Comparison of ENCODE assay signal across 1 cellular context in genomic region chr1:62423580-62424242, GRCh38.
TF ChIP-seq lines count a peak whose summit lies in the region.

No MANE protein-coding gene starts in this region.

TF ChIP-seq in HepG2, 621 proteins besides CTCF, POLR2A, EP300 and RAD21 (continued from another document and continues in another):
- TF ChIP-seq TRIM22 (IDR thresholded peaks at IDR 0.05) (no peak), CBX1 (IDR thresholded peaks at IDR 0.05; ENCODE audit: low read depth) (peak; percentile 48), PITX1 (CRISPR knock-in tag; IDR thresholded peaks at IDR 0.05) (peak; percentile 90), ZNF670 (CRISPR knock-in tag; IDR thresholded peaks at IDR 0.05; ENCODE audit: borderline replicate concordance) (no peak), SAFB2 (CRISPR knock-in tag; IDR thresholded peaks at IDR 0.05; ENCODE audit: borderline replicate concordance, low read depth) (no peak), ZNF567 (CRISPR knock-in tag; IDR thresholded peaks at IDR 0.05; ENCODE audit: borderline replicate concordance) (no peak), MTA1 (CRISPR knock-in tag; IDR thresholded peaks at IDR 0.05; ENCODE audit: borderline replicate concordance) (peak; percentile 74), ZNF276 (CRISPR knock-in tag; IDR thresholded peaks at IDR 0.05; ENCODE audit: low read depth) (0 out of 2 replicates have a peak, but pooled peaks have one; percentile 65), ZNF468 (CRISPR knock-in tag; IDR thresholded peaks at IDR 0.05) (no peak), EED (CRISPR knock-in tag; IDR thresholded peaks at IDR 0.05) (no peak), STAT5B (CRISPR knock-in tag; IDR thresholded peaks at IDR 0.05) (no peak), PPARG (CRISPR knock-in tag; conservative IDR thresholded peaks at IDR 0.05) (no peak), NCOA5 (CRISPR knock-in tag; IDR thresholded peaks at IDR 0.05) (no peak), ZNF207 (IDR thresholded peaks at IDR 0.05; ENCODE audit: borderline replicate concordance) (no peak), ZIK1 (CRISPR knock-in tag; IDR thresholded peaks at IDR 0.05; ENCODE audit: borderline replicate concordance, low read depth) (no peak), ZMAT3 (CRISPR knock-in tag; conservative IDR thresholded peaks at IDR 0.05) (0 out of 2 replicates have a peak, but pooled peaks have one; percentile 54), ZNF530 (CRISPR knock-in tag; IDR thresholded peaks at IDR 0.05; ENCODE audit: low read depth) (no peak), HMG20B (CRISPR knock-in tag; conservative IDR thresholded peaks at IDR 0.05) (0 out of 2 replicates have a peak, but pooled peaks have one; percentile 61), MLXIP (CRISPR knock-in tag; IDR thresholded peaks at IDR 0.05; ENCODE audit: borderline replicate concordance) (peak; percentile 73; the same call in 1 of the 2 replicates), ATF4 (CRISPR knock-in tag; IDR thresholded peaks at IDR 0.05) (peak; percentile 86 to 99), ZNF318 (CRISPR knock-in tag; IDR thresholded peaks at IDR 0.05) (no peak), SOX13 (IDR thresholded peaks at IDR 0.05) (no peak), SOX13 (CRISPR knock-in tag; conservative IDR thresholded peaks at IDR 0.05 in 1 of 2, IDR thresholded peaks at IDR 0.05 in 1 of 2) (peak in 1 of 2 experiments; percentile 75; a peak in 2 of 4 replicates), ZBTB7B (CRISPR knock-in tag; IDR thresholded peaks at IDR 0.05) (no peak), ZNF34 (CRISPR knock-in tag; IDR thresholded peaks at IDR 0.05; ENCODE audit: borderline replicate concordance) (no peak; the same call in 1 of the 2 replicates), ZNF3 (CRISPR knock-in tag; IDR thresholded peaks at IDR 0.05) (no peak; the same call in 1 of the 2 replicates), ZNF713 (CRISPR knock-in tag; IDR thresholded peaks at IDR 0.05) (no peak), ZNF572 (CRISPR knock-in tag; IDR thresholded peaks at IDR 0.05) (no peak), PTBP1 (IDR thresholded peaks at IDR 0.05; ENCODE audit: low read depth, low read length, poor library complexity, severe bottlenecking) (no peak), ZNF557 (CRISPR knock-in tag; IDR thresholded peaks at IDR 0.05) (no peak), ZNF777 (CRISPR knock-in tag; IDR thresholded peaks at IDR 0.05) (no peak), ZNF556 (CRISPR knock-in tag; IDR thresholded peaks at IDR 0.05; ENCODE audit: borderline replicate concordance) (no peak), E2F2 (CRISPR knock-in tag; IDR thresholded peaks at IDR 0.05; ENCODE audit: borderline replicate concordance) (no peak), NFE2L2 (IDR thresholded peaks at IDR 0.05; ENCODE audit: low read length) (no peak), TOE1 (CRISPR knock-in tag; IDR thresholded peaks at IDR 0.05) (no peak), ZNF710 (CRISPR knock-in tag; IDR thresholded peaks at IDR 0.05; ENCODE audit: borderline replicate concordance) (peak; percentile 68; the same call in 1 of the 2 replicates), RXRB (CRISPR knock-in tag; IDR thresholded peaks at IDR 0.05; ENCODE audit: borderline replicate concordance) (peak; percentile 87), KDM6A (CRISPR knock-in tag; IDR thresholded peaks at IDR 0.05; ENCODE audit: low read depth) (peak; percentile 81), MTF2 (CRISPR knock-in tag; IDR thresholded peaks at IDR 0.05; ENCODE audit: borderline replicate concordance) (no peak), ZNF253 (CRISPR knock-in tag; IDR thresholded peaks at IDR 0.05; ENCODE audit: borderline replicate concordance) (no peak)
